In genomic region chr22:46142548-46143490, GRCh38 we compare ENCODE assay signal across 2 cellular contexts.
TF ChIP-seq lines count a peak whose summit lies in the region.

No MANE protein-coding gene starts in this region.

TF ChIP-seq in HEK293, 187 proteins besides CTCF, POLR2A, EP300 and RAD21 (continued from another document):
- TF ChIP-seq REST (tag by site-specific recombination; IDR thresholded peaks at IDR 0.05) (peak; percentile 45; the same call in 1 of the 2 replicates), ZNF626 (tag by site-specific recombination; IDR thresholded peaks at IDR 0.05) (no peak)

TF ChIP-seq in HepG2, 621 proteins besides CTCF, POLR2A, EP300 and RAD21 (continued from another document):
- peak; percentile 3 to 75; a peak in 3 of 4 replicates for TF ChIP-seq REST (IDR thresholded peaks at IDR 0.05; ENCODE audit: borderline replicate concordance in 1 of 2, low read depth in 1 of 2, low read length in 2 of 2)
- no peak for TF ChIP-seq DR1 (CRISPR knock-in tag; IDR thresholded peaks at IDR 0.05)
- TF ChIP-seq NFE2L2 (IDR thresholded peaks at IDR 0.05; ENCODE audit: low read length), result no peak
- TF ChIP-seq GFI1 (CRISPR knock-in tag; IDR thresholded peaks at IDR 0.05; ENCODE audit: borderline replicate concordance), result no peak
- TF ChIP-seq ZNF251 (CRISPR knock-in tag; IDR thresholded peaks at IDR 0.05), result no peak
- TF ChIP-seq YY1 (IDR thresholded peaks at IDR 0.05; ENCODE audit: insufficient read depth, insufficient replicate concordance, low read depth, low read length), result no peak
- no peak for TF ChIP-seq ONECUT2 (CRISPR knock-in tag; IDR thresholded peaks at IDR 0.05)
TF ChIP-seq in HepG2: peak in this region for 2.
